Comparison of ENCODE assay signal across 1 cellular context in the genomic region with DNA sequence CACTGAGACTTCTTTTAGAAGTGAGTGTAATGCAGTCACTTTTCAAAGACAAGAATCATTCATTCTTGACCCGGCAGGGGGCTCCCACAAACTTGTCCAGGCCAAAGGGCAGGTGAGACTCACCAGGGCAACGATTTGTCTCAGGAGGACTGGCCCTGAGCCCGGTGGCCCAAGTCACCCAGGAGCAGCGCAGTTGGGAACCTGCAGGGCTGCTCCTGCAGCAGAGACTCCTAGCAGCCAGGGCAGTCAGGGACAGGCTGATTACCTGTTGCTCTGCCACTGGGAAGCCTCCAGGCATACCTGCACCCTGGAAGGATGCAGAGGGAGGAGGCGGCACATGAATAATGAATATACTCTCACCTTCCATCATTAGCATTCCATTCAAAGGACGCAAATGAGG.
TF ChIP-seq lines count a peak whose summit lies in the region.

No MANE protein-coding gene starts in this region.

TF ChIP-seq in HepG2, 621 proteins besides CTCF, POLR2A, EP300 and RAD21 (continued from another document):
- TF ChIP-seq, protein P1, sequence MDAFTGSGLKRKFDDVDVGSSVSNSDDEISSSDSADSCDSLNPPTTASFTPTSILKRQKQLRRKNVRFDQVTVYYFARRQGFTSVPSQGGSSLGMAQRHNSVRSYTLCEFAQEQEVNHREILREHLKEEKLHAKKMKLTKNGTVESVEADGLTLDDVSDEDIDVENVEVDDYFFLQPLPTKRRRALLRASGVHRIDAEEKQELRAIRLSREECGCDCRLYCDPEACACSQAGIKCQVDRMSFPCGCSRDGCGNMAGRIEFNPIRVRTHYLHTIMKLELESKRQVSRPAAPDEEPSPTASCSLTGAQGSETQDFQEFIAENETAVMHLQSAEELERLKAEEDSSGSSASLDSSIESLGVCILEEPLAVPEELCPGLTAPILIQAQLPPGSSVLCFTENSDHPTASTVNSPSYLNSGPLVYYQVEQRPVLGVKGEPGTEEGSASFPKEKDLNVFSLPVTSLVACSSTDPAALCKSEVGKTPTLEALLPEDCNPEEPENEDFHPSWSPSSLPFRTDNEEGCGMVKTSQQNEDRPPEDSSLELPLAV (CRISPR knock-in tag; conservative IDR thresholded peaks at IDR 0.05; ENCODE audit: low read depth): no peak
- TF ChIP-seq, protein P2, sequence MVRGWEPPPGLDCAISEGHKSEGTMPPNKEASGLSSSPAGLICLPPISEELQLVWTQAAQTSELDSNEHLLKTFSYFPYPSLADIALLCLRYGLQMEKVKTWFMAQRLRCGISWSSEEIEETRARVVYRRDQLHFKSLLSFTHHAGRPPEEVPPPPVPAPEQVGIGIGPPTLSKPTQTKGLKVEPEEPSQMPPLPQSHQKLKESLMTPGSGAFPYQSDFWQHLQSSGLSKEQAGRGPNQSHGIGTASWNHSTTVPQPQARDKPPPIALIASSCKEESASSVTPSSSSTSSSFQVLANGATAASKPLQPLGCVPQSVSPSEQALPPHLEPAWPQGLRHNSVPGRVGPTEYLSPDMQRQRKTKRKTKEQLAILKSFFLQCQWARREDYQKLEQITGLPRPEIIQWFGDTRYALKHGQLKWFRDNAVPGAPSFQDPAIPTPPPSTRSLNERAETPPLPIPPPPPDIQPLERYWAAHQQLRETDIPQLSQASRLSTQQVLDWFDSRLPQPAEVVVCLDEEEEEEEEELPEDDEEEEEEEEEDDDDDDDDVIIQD (CRISPR knock-in tag; IDR thresholded peaks at IDR 0.05; ENCODE audit: low read depth): no peak
